Comparison of ENCODE assay signal across 9 cellular contexts in the genomic region with DNA sequence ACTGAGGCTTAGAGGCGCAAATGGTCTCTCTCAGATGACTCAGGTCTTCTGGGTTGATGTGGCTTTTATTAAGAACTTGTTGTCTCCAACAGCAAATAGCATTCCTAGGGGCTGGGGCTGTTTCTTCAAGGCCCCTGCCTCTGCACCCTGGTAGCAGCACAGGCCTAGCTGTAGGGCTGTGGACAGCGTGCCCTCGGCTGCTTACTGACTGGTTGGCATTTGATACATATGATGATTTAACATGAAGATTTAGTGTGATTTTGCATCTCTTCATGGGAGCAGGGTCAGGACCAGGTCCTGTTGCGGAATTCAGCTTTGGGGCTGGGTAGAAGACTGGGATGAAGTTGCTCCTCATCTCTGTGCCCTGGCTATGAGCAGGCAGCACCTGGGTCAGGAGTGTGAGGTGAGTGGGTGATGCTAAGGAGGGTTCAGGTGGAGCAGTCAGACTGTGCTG. TPM values are rescaled to one million over a fixed set of nuclear protein-coding genes. Genes with fewer than 3 reads are reported as not detected.
DNase-seq lines count a peak whose midpoint lies in the region; ATAC-seq and TF ChIP-seq lines count a peak whose summit lies in the region.
"Had no signal": no experiment of that assay in that cellular context is flagged by ENCODE, and none has a peak within 500 bp of the region (broad histone marks: within the 10 kb centered on the region; RNA-seq: fewer than 3 reads in every experiment).

No MANE protein-coding gene starts in this region.

- no peaks in the 10 kb centered on the region for H3K27me3 Mint-ChIP-seq in naive thymus-derived CD8-positive, alpha-beta T cell

- H3K4me3 ChIP-seq in BLaER1 (peak overlapping the region; percentile 39), HL-60 (replicated peaks; ENCODE audit: insufficient read depth, low read length) (no peak overlapping the region), ascending aorta (no peak overlapping the region)

- H3K9me3 ChIP-seq in BLaER1 (peaks cover 5% of the 10 kb centered on the region; the same call in 1 of the 2 replicates), ascending aorta (no peaks in the 10 kb centered on the region)

- H3K27ac ChIP-seq in BLaER1, result peak overlapping the region; percentile 75
- peak overlapping the region; percentile 23; the same call in 1 of the 2 replicates for H3K27ac ChIP-seq in HL-60 (replicated peaks)
- peak overlapping the region; percentile 42 to 73 for H3K27ac ChIP-seq in ascending aorta

- intact Hi-C loops in ascending aorta (cut with DNase I), result loop anchor here (1.0 kb wide), 1 partner anchor 15 kb away; no protein-coding TSS in a partner anchor

- H3K9me3 Mint-ChIP-seq in naive thymus-derived CD8-positive, alpha-beta T cell, result no peaks in the 10 kb centered on the region

- H3K27ac Mint-ChIP-seq in naive thymus-derived CD8-positive, alpha-beta T cell, result peak overlapping the region; percentile 53 to 94 (median 86)

- H3K36me3 ChIP-seq in BLaER1 (no peaks in the 10 kb centered on the region), ascending aorta (no peaks in the 10 kb centered on the region)

- H3K27me3 ChIP-seq in BLaER1 (no peaks in the 10 kb centered on the region), HL-60 (ENCODE audit: insufficient read depth, poor library complexity, severe bottlenecking) (no peaks in the 10 kb centered on the region), ascending aorta (no peaks in the 10 kb centered on the region)

- no peaks in the 10 kb centered on the region for H3K36me3 Mint-ChIP-seq in naive thymus-derived CD8-positive, alpha-beta T cell

- peaks cover 43 to 81% (median 71%) of the 10 kb centered on the region in 4 donors for H3K4me1 Mint-ChIP-seq in naive thymus-derived CD8-positive, alpha-beta T cell

- no peak for DNase-seq in HL-60 (ENCODE audit: low read depth in 1 of 2, low spot score in 1 of 2)
- no peak for DNase-seq in ascending aorta (ENCODE audit: low spot score in 2 of 2)
- no peak for DNase-seq in naive thymus-derived CD8-positive, alpha-beta T cell
- no peak for DNase-seq in NCI-H1436 treated with DMSO at 0.1 percent for 48 hours (lab: John Stamatoyannopoulos, UW)
- no peak for DNase-seq in dermis blood vessel endothelial cell
- DNase-seq in activated effector memory CD4-positive, alpha-beta T cell treated with Interleukin-2 at 50 U/mL for 16 hours, result no peak
- DNase-seq: DMS79 treated with DMSO at 0.1 percent for 48 hours had no signal

- peak; percentile 46 to 51 for ATAC-seq in naive thymus-derived CD8-positive, alpha-beta T cell
- ATAC-seq in HG02840 (IDR thresholded peaks at IDR 0.05; ENCODE audit: low FRiP score, unreplicated experiment), result no peak

- H3K4me2 ChIP-seq in BLaER1, result peak overlapping the region; percentile 78

- POLR2A ChIA-PET in naive thymus-derived CD8-positive, alpha-beta T cell (lab: Charles Lee), result interaction anchor here (0.7 to 2.6 kb wide), 8 partner anchors 13 to 146 kb away, joined by 3 to 15 read pairs (median 3); no protein-coding TSS in a partner anchor

- H3K4me3 Mint-ChIP-seq in naive thymus-derived CD8-positive, alpha-beta T cell, result peak overlapping the region; percentile 45 to 84 (median 72)

- H3K4me1 ChIP-seq in BLaER1, result peaks cover 47% of the 10 kb centered on the region
- peaks cover 7 to 13% of the 10 kb centered on the region in 2 donors for H3K4me1 ChIP-seq in ascending aorta

- H4K20me1 ChIP-seq in BLaER1, result no peaks in the 10 kb centered on the region

- peak overlapping the region; percentile 56 for H3K9ac ChIP-seq in BLaER1

- TF ChIP-seq CTCF in HL-60 (IDR thresholded peaks at IDR 0.05; ENCODE audit: insufficient read depth, low read length), result no peak
- TF ChIP-seq CTCF in ascending aorta (IDR thresholded peaks at IDR 0.05), result no peak

RNA-seq across cellular contexts. Expression of a gene that starts 24.3 kb away (rescaled TPM):
- total RNA-seq in ascending aorta (51.9 TPM), dermis blood vessel endothelial cell (74.4 and 134 TPM in 2 replicates)
- total RNA-seq in naive thymus-derived CD8-positive, alpha-beta T cell, result 10 to 100 TPM; 16.0 to 17.0 TPM
- polyA plus RNA-seq in naive thymus-derived CD8-positive, alpha-beta T cell, result 1 to 10 TPM in 2 of 3 donors, under 1 TPM in 1; 0.58 to 1.8 (median 1.5) TPM

RNA-seq across cellular contexts. Expression of a gene that starts 26.2 kb away (rescaled TPM):
- total RNA-seq in ascending aorta (123 TPM), dermis blood vessel endothelial cell (71.5 and 124 TPM in 2 replicates)
- 10 to 100 TPM; 74.1 to 79.8 TPM for total RNA-seq in naive thymus-derived CD8-positive, alpha-beta T cell
- 10 to 100 TPM; 76.0 to 98.4 (median 78.4) TPM for polyA plus RNA-seq in naive thymus-derived CD8-positive, alpha-beta T cell

RNA-seq across cellular contexts. Expression of a gene that starts 48.5 kb away (rescaled TPM):
- 537 TPM for total RNA-seq in ascending aorta
- 100 to 1,000 TPM; 171 to 187 TPM for total RNA-seq in naive thymus-derived CD8-positive, alpha-beta T cell
- 100 to 1,000 TPM in 1 of 3 donors, 10 to 100 TPM in 2; 79.2 to 116 (median 83.3) TPM for polyA plus RNA-seq in naive thymus-derived CD8-positive, alpha-beta T cell
- total RNA-seq in dermis blood vessel endothelial cell, result 301 and 692 TPM in 2 replicates

RNA-seq across cellular contexts. Expression of a gene that starts 51.6 kb away (rescaled TPM):
- total RNA-seq in ascending aorta, result 27.1 TPM
- 10 to 100 TPM; 50.8 to 54.9 TPM for total RNA-seq in naive thymus-derived CD8-positive, alpha-beta T cell
- 1 to 10 TPM; 1.3 to 6.3 (median 2.8) TPM for polyA plus RNA-seq in naive thymus-derived CD8-positive, alpha-beta T cell
- 6.3 and 12.5 TPM in 2 replicates for total RNA-seq in dermis blood vessel endothelial cell

Comparison
In these comparisons a context has a peak if more than half of its experiments do, and no peak if none do; other contexts are left out.
1. H3K27ac ChIP-seq: peak in every context shown above with its lines; median percentile 75 in BLaER1; 58 in ascending aorta; 23 in HL-60.